1 cellular context compared by ENCODE assay signal in genomic region chr17:81483085-81483861, GRCh38.
TF ChIP-seq lines count a peak whose summit lies in the region.

No MANE protein-coding gene starts in this region.

TF ChIP-seq in HepG2, 621 proteins besides CTCF, POLR2A, EP300 and RAD21 (continued from another document):
- TF ChIP-seq BCLAF1 (IDR thresholded peaks at IDR 0.05) (no peak), ATF4 (CRISPR knock-in tag; IDR thresholded peaks at IDR 0.05) (no peak), ZNF737 (CRISPR knock-in tag; IDR thresholded peaks at IDR 0.05; ENCODE audit: borderline replicate concordance) (no peak), ZNF530 (CRISPR knock-in tag; IDR thresholded peaks at IDR 0.05; ENCODE audit: low read depth) (no peak), ZNF30 (CRISPR knock-in tag; IDR thresholded peaks at IDR 0.05) (no peak), ZNF431 (CRISPR knock-in tag; IDR thresholded peaks at IDR 0.05; ENCODE audit: borderline replicate concordance, low read depth) (no peak), ZNF260 (CRISPR knock-in tag; IDR thresholded peaks at IDR 0.05; ENCODE audit: borderline replicate concordance, low read depth) (no peak), ZNF766 (CRISPR knock-in tag; IDR thresholded peaks at IDR 0.05; ENCODE audit: borderline replicate concordance) (peak; percentile 54; the same call in 1 of the 2 replicates)
- TF ChIP-seq, protein P1, sequence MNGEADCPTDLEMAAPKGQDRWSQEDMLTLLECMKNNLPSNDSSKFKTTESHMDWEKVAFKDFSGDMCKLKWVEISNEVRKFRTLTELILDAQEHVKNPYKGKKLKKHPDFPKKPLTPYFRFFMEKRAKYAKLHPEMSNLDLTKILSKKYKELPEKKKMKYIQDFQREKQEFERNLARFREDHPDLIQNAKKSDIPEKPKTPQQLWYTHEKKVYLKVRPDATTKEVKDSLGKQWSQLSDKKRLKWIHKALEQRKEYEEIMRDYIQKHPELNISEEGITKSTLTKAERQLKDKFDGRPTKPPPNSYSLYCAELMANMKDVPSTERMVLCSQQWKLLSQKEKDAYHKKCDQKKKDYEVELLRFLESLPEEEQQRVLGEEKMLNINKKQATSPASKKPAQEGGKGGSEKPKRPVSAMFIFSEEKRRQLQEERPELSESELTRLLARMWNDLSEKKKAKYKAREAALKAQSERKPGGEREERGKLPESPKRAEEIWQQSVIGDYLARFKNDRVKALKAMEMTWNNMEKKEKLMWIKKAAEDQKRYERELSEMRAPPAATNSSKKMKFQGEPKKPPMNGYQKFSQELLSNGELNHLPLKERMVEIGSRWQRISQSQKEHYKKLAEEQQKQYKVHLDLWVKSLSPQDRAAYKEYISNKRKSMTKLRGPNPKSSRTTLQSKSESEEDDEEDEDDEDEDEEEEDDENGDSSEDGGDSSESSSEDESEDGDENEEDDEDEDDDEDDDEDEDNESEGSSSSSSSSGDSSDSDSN (CRISPR knock-in tag; IDR thresholded peaks at IDR 0.05), result 0 out of 2 replicates have a peak, but pooled peaks have one; percentile 28
- TF ChIP-seq, protein P2, sequence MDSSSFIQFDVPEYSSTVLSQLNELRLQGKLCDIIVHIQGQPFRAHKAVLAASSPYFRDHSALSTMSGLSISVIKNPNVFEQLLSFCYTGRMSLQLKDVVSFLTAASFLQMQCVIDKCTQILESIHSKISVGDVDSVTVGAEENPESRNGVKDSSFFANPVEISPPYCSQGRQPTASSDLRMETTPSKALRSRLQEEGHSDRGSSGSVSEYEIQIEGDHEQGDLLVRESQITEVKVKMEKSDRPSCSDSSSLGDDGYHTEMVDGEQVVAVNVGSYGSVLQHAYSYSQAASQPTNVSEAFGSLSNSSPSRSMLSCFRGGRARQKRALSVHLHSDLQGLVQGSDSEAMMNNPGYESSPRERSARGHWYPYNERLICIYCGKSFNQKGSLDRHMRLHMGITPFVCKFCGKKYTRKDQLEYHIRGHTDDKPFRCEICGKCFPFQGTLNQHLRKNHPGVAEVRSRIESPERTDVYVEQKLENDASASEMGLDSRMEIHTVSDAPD (CRISPR knock-in tag; IDR thresholded peaks at IDR 0.05), result no peak
- TF ChIP-seq, protein P3, sequence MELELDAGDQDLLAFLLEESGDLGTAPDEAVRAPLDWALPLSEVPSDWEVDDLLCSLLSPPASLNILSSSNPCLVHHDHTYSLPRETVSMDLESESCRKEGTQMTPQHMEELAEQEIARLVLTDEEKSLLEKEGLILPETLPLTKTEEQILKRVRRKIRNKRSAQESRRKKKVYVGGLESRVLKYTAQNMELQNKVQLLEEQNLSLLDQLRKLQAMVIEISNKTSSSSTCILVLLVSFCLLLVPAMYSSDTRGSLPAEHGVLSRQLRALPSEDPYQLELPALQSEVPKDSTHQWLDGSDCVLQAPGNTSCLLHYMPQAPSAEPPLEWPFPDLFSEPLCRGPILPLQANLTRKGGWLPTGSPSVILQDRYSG (CRISPR knock-in tag; IDR thresholded peaks at IDR 0.05), result no peak
- TF ChIP-seq, protein P4, sequence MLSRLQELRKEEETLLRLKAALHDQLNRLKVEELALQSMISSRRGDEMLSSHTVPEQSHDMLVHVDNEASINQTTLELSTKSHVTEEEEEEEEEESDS (CRISPR knock-in tag; IDR thresholded peaks at IDR 0.05; ENCODE audit: borderline replicate concordance), result no peak
